Comparison of ENCODE assay signal across 9 cellular contexts in genomic region chr2:42924436-42924897, GRCh38.
DNase-seq lines count a peak whose midpoint lies in the region; ATAC-seq and TF ChIP-seq lines count a peak whose summit lies in the region.
"Had no signal": no experiment of that assay in that cellular context is flagged by ENCODE, and none has a peak within 500 bp of the region (broad histone marks: within the 10 kb centered on the region; RNA-seq: fewer than 3 reads in every experiment).

No MANE protein-coding gene starts in this region.

- no peaks in the 10 kb centered on the region for H3K27me3 ChIP-seq in ACC112 (ENCODE audit: insufficient read depth, low read length)

- no peaks in the 10 kb centered on the region for H3K79me2 ChIP-seq in ACC112 (ENCODE audit: control insufficient read depth, insufficient read depth, low read length, unreplicated experiment)

- H3K4me1 Mint-ChIP-seq in progenitor cell of endocrine pancreas (ENCODE audit: low read depth): peaks cover 67% of the 10 kb centered on the region

- H2AFZ ChIP-seq in ACC112 (ENCODE audit: low read length, unreplicated experiment): peak overlapping the region; percentile 80

- H3K4me3 Mint-ChIP-seq in progenitor cell of endocrine pancreas (ENCODE audit: low read depth): peak overlapping the region; percentile 30

- ATAC-seq in left cardiac atrium (peak in 1 of 2 donors; percentile 3), HG03442 (IDR thresholded peaks at IDR 0.05; ENCODE audit: unreplicated experiment) (no peak)

- peak overlapping the region; percentile 56 for H3K4me3 ChIP-seq in ACC112 (ENCODE audit: low read depth, low read length)

- intact Hi-C loops in left cardiac atrium (cut with DNase I): loop anchor here in 1 of 2 donors (10.0 kb wide), 1 partner anchor 50 kb away; no protein-coding TSS in a partner anchor

- peak overlapping the region; percentile 96 for H3K27ac Mint-ChIP-seq in progenitor cell of endocrine pancreas

- no peaks in the 10 kb centered on the region for H3K27me3 Mint-ChIP-seq in progenitor cell of endocrine pancreas

- peak overlapping the region; percentile 99 for H3K27ac ChIP-seq in ACC112 (ENCODE audit: low read depth, low read length)
- H3K27ac ChIP-seq in angular gyrus (ENCODE audit: low read depth, low read length): peak overlapping the region; percentile 41

- peaks cover 53% of the 10 kb centered on the region for H3K4me1 ChIP-seq in ACC112 (ENCODE audit: control insufficient read depth, insufficient read depth, low read length, unreplicated experiment)

- no peaks in the 10 kb centered on the region for H3K36me3 ChIP-seq in ACC112 (ENCODE audit: insufficient read depth, low read length)

- no peaks in the 10 kb centered on the region for H3K36me3 Mint-ChIP-seq in progenitor cell of endocrine pancreas (ENCODE audit: insufficient read depth)

- no peaks in the 10 kb centered on the region for H3K9me3 Mint-ChIP-seq in progenitor cell of endocrine pancreas (ENCODE audit: low read depth)

- DNase-seq in left cardiac atrium (peak; percentile 71), progenitor cell of endocrine pancreas (ENCODE audit: low spot score, unreplicated experiment) (no peak), activated gamma-delta T cell treated with Interleukin-2 at 50 U/mL for 16 hours (no peak), NCI-H774 (lab: John Stamatoyannopoulos, UW) (no peak), HPDE6-E6E7 (ENCODE audit: extremely low spot score) (no peak)
- DNase-seq: activated naive CD4-positive, alpha-beta T cell had no signal

- no peak for TF ChIP-seq CTCF in progenitor cell of endocrine pancreas (IDR thresholded peaks at IDR 0.05; ENCODE audit: unreplicated experiment)
